9 cellular contexts compared by ENCODE assay signal in genomic region chr3:45223889-45224730, GRCh38. TPM values are rescaled to one million over a fixed set of nuclear protein-coding genes. Genes with fewer than 3 reads are reported as not detected.
DNase-seq lines count a peak whose midpoint lies in the region; ATAC-seq and TF ChIP-seq lines count a peak whose summit lies in the region.
"Had no signal": no experiment of that assay in that cellular context is flagged by ENCODE, and none has a peak within 500 bp of the region (broad histone marks: within the 10 kb centered on the region; RNA-seq: fewer than 3 reads in every experiment).

No MANE protein-coding gene starts in this region.

- POLR2A ChIA-PET in activated CD8-positive, alpha-beta T cell treated with anti-CD3 and anti-CD28 coated beads, Interleukin-2, amount 10 ng/mL, durations not matched to agents 7 days and 5 days (lab: Charles Lee), result no interaction called here

- no peak for ATAC-seq in activated CD8-positive, alpha-beta T cell treated with anti-CD3 and anti-CD28 coated beads, Interleukin-2, amount 10 ng/mL, durations not matched to agents 7 days and 5 days

- peaks cover 56% of the 10 kb centered on the region for H3K27me3 ChIP-seq in hepatocyte

- peaks cover 64% of the 10 kb centered on the region for H3K27me3 Mint-ChIP-seq in activated CD8-positive, alpha-beta T cell treated with anti-CD3 and anti-CD28 coated beads, Interleukin-2, amount 10 ng/mL, durations not matched to agents 7 days and 5 days (ENCODE audit: low read depth)
- peaks cover 74% of the 10 kb centered on the region for H3K27me3 Mint-ChIP-seq in stimulated activated naive CD8-positive, alpha-beta T cell treated with anti-CD3 and anti-CD28 coated beads, Interleukin-15, Interleukin-2, amounts not matched to agents 100 ng/mL and 50 ng/mL, for 24 hours

- no peak for TF ChIP-seq CTCF in hepatocyte (IDR thresholded peaks at IDR 0.05; ENCODE audit: poor library complexity)
- no peak for TF ChIP-seq CTCF in GM20000 (IDR thresholded peaks at IDR 0.05; ENCODE audit: extremely low read depth, missing control alignments)

- H3K9me3 Mint-ChIP-seq in activated CD8-positive, alpha-beta T cell treated with anti-CD3 and anti-CD28 coated beads, Interleukin-2, amount 10 ng/mL, durations not matched to agents 7 days and 5 days (ENCODE audit: insufficient read depth), result no peaks in the 10 kb centered on the region
- no peaks in the 10 kb centered on the region for H3K9me3 Mint-ChIP-seq in stimulated activated naive CD8-positive, alpha-beta T cell treated with anti-CD3 and anti-CD28 coated beads, Interleukin-15, Interleukin-2, amounts not matched to agents 100 ng/mL and 50 ng/mL, for 24 hours

- H3K27ac ChIP-seq in hepatocyte, result no peak overlapping the region

- peak overlapping the region; percentile 45 for H3K4me3 Mint-ChIP-seq in activated CD8-positive, alpha-beta T cell treated with anti-CD3 and anti-CD28 coated beads, Interleukin-2, amount 10 ng/mL, durations not matched to agents 7 days and 5 days
- peak overlapping the region; percentile 83 for H3K4me3 Mint-ChIP-seq in stimulated activated naive CD8-positive, alpha-beta T cell treated with anti-CD3 and anti-CD28 coated beads, Interleukin-15, Interleukin-2, amounts not matched to agents 100 ng/mL and 50 ng/mL, for 24 hours

- peak; percentile 19 for DNase-seq in activated T-cell treated with anti-CD3 and anti-CD28 coated beads for 4 hours
- DNase-seq in activated T-cell treated with anti-CD3 and anti-CD28 coated beads, Interleukin-2, amount 50 U/mL, for 1 hour, result no peak
- no peak for DNase-seq in activated CD8-positive, alpha-beta T cell treated with anti-CD3 and anti-CD28 coated beads, Interleukin-2, amount 10 ng/mL, durations not matched to agents 7 days and 5 days
- DNase-seq in hepatocyte (ENCODE audit: low spot score), result no peak
- no peak for DNase-seq in GM20000 (ENCODE audit: low spot score)
- no peak for DNase-seq in NCI-H1436 treated with DMSO at 0.1 percent for 48 hours (lab: John Stamatoyannopoulos, UW)
- no peak for DNase-seq in DMS79 (lab: John Stamatoyannopoulos, UW)
- DNase-seq: effector CD4-positive, alpha-beta T cell had no signal

- H3K9me2 ChIP-seq in hepatocyte (replicated peaks; ENCODE audit: insufficient read depth), result no peaks in the 10 kb centered on the region

- CTCF ChIA-PET in activated CD8-positive, alpha-beta T cell treated with anti-CD3 and anti-CD28 coated beads, Interleukin-2, amount 10 ng/mL, durations not matched to agents 7 days and 5 days (lab: Charles Lee), result interaction anchor here (0.8 to 2.4 kb wide), 8 partner anchors 13 to 469 kb away, joined by 3 to 16 read pairs (median 4); no protein-coding TSS in a partner anchor

- no peaks in the 10 kb centered on the region for H4K20me1 ChIP-seq in hepatocyte (ENCODE audit: insufficient read depth, poor library complexity, severe bottlenecking)

- peaks cover 11% of the 10 kb centered on the region for H3K4me1 Mint-ChIP-seq in activated CD8-positive, alpha-beta T cell treated with anti-CD3 and anti-CD28 coated beads, Interleukin-2, amount 10 ng/mL, durations not matched to agents 7 days and 5 days (ENCODE audit: low read depth)
- H3K4me1 Mint-ChIP-seq in stimulated activated naive CD8-positive, alpha-beta T cell treated with anti-CD3 and anti-CD28 coated beads, Interleukin-15, Interleukin-2, amounts not matched to agents 100 ng/mL and 50 ng/mL, for 24 hours (ENCODE audit: low read depth), result peaks cover 17% of the 10 kb centered on the region

- no peaks in the 10 kb centered on the region for H3K9me3 ChIP-seq in hepatocyte (ENCODE audit: low read depth)

- H3K4me3 ChIP-seq in hepatocyte, result peak overlapping the region; percentile 55

- no peak overlapping the region for H3K27ac Mint-ChIP-seq in activated CD8-positive, alpha-beta T cell treated with anti-CD3 and anti-CD28 coated beads, Interleukin-2, amount 10 ng/mL, durations not matched to agents 7 days and 5 days
- H3K27ac Mint-ChIP-seq in stimulated activated naive CD8-positive, alpha-beta T cell treated with anti-CD3 and anti-CD28 coated beads, Interleukin-15, Interleukin-2, amounts not matched to agents 100 ng/mL and 50 ng/mL, for 24 hours, result no peak overlapping the region

- no peaks in the 10 kb centered on the region for H3K79me2 ChIP-seq in hepatocyte

- H3K36me3 Mint-ChIP-seq in activated CD8-positive, alpha-beta T cell treated with anti-CD3 and anti-CD28 coated beads, Interleukin-2, amount 10 ng/mL, durations not matched to agents 7 days and 5 days (ENCODE audit: low read depth), result peaks cover 3% of the 10 kb centered on the region
- H3K36me3 Mint-ChIP-seq in stimulated activated naive CD8-positive, alpha-beta T cell treated with anti-CD3 and anti-CD28 coated beads, Interleukin-15, Interleukin-2, amounts not matched to agents 100 ng/mL and 50 ng/mL, for 24 hours (ENCODE audit: low read depth), result no peaks in the 10 kb centered on the region

- H3K36me3 ChIP-seq in hepatocyte (replicated peaks; ENCODE audit: insufficient read depth, low read depth), result no peaks in the 10 kb centered on the region

- peaks cover 5% of the 10 kb centered on the region for H3K4me1 ChIP-seq in hepatocyte (ENCODE audit: insufficient read depth)

- no peak overlapping the region for H2AFZ ChIP-seq in hepatocyte

- H3K4me2 ChIP-seq in hepatocyte, result peak overlapping the region; percentile 85

- WGBS in hepatocyte (ENCODE audit: low lambda C conversion rate, missing lambda C conversion rate), result 26% methylated on average over 9 of the region's 9 CpGs

RNA-seq across cellular contexts. Expression of gene TMEM158, which starts 2.0 kb away (rescaled TPM):
- under 1 TPM; 0.13 to 0.24 TPM for total RNA-seq in activated CD8-positive, alpha-beta T cell treated with anti-CD3 and anti-CD28 coated beads, Interleukin-2, amount 10 ng/mL, durations not matched to agents 7 days and 5 days
- total RNA-seq in hepatocyte, result 3.3 and 8.5 TPM in 2 replicates
- polyA plus RNA-seq in hepatocyte, result 16.0 and 16.9 TPM in 2 replicates
